18 cellular contexts compared by ENCODE assay signal in the genomic region with DNA sequence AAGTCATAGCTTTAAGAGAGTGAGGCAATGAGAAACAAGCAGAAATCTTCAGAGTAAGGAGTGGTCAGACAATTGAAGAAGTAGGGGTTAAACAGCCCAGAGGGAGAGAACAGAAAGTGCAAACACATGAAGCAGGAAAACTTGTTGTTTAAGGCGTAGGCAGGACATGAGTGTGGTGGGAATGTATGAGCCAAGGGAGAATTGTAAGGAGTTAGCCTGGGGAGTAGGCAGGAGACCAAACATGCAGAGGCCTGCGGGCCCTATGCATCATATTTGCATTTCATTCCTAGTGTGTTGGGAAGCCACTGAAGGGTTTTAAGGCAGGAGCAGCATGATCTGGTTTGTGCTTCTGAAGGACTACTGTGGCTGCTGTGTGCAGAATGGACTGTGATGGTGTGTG.
DNase-seq lines count a peak whose midpoint lies in the region; ATAC-seq and TF ChIP-seq lines count a peak whose summit lies in the region.
"Had no signal": no experiment of that assay in that cellular context is flagged by ENCODE, and none has a peak within 500 bp of the region (broad histone marks: within the 10 kb centered on the region; RNA-seq: fewer than 3 reads in every experiment).

No MANE protein-coding gene starts in this region.

- TF ChIP-seq CTCF in GM23338 (conservative IDR thresholded peaks at IDR 0.05; ENCODE audit: low read depth in 2 of 2) (no peak), RWPE1 (conservative IDR thresholded peaks at IDR 0.05; ENCODE audit: low read depth) (no peak), neural progenitor cell (IDR thresholded peaks at IDR 0.05) (no peak), foreskin fibroblast (IDR thresholded peaks at IDR 0.05; ENCODE audit: low read depth, low read length) (no peak)

- H3K4me3 Mint-ChIP-seq in GM23338 (no peak overlapping the region), neural progenitor cell (no peak overlapping the region)
- H3K4me3 Mint-ChIP-seq: CD8-positive, alpha-beta T cell; HFFc6 had no signal

- H2AFZ ChIP-seq in GM23338 (0 out of 2 replicates have a peak overlapping the region, but pooled peaks have one; percentile 56), neural progenitor cell (replicated peaks) (peak overlapping the region; percentile 5)

- H3K36me3 Mint-ChIP-seq in GM23338 (ENCODE audit: low read depth) (no peaks in the 10 kb centered on the region), neural progenitor cell (no peaks in the 10 kb centered on the region)
- H3K36me3 Mint-ChIP-seq: CD8-positive, alpha-beta T cell had no signal

- H4K20me1 ChIP-seq in GM23338 (replicated peaks; ENCODE audit: insufficient read depth) (no peaks in the 10 kb centered on the region), neural progenitor cell (ENCODE audit: low read depth) (no peaks in the 10 kb centered on the region)

- no peaks in the 10 kb centered on the region; the same call in 2 of the 3 replicates for H3K9me3 Mint-ChIP-seq in GM23338
- peaks cover 3% of the 10 kb centered on the region for H3K9me3 Mint-ChIP-seq in neural progenitor cell

- H3K27ac Mint-ChIP-seq in GM23338, result peak overlapping the region; percentile 47; the same call in 1 of the 2 replicates
- peak overlapping the region; percentile 0 for H3K27ac Mint-ChIP-seq in neural progenitor cell
- H3K27ac Mint-ChIP-seq: CD8-positive, alpha-beta T cell; HFFc6 had no signal

- H3K4me1 ChIP-seq in GM23338 (ENCODE audit: insufficient read depth) (no peaks in the 10 kb centered on the region), neural progenitor cell (no peaks in the 10 kb centered on the region)

- DNase-seq in GM23338 (ENCODE audit: low spot score) (peak; percentile 5), RWPE1 (ENCODE audit: low spot score) (peak; percentile 23), neural progenitor cell (ENCODE audit: low spot score) (no peak), MG63 (no peak), NOMO-1 (lab: John Stamatoyannopoulos, UW; ENCODE audit: unreplicated experiment in 2 of 2) (no peak), foreskin fibroblast (no peak), HuH-7 (ENCODE audit: low spot score) (no peak)
- DNase-seq: CD8-positive, alpha-beta T cell; DND-41; HFFc6; NCI-H1417 treated with DMSO at 0.1 percent for 48 hours; NCI-H2029 treated with DMSO at 0.1 percent for 48 hours; NCI-H524 treated with DMSO at 0.1 percent for 48 hours; Right ventricle myocardium superior; SK-N-SH had no signal

- H3K79me2 ChIP-seq in GM23338 (replicated peaks; ENCODE audit: insufficient read depth), result no peaks in the 10 kb centered on the region
- no peaks in the 10 kb centered on the region for H3K79me2 ChIP-seq in neural progenitor cell (ENCODE audit: low read depth)

- no peaks in the 10 kb centered on the region for H3K27me3 ChIP-seq in GM23338 (ENCODE audit: insufficient read depth)
- H3K27me3 ChIP-seq in neural progenitor cell, result no peaks in the 10 kb centered on the region
- no peaks in the 10 kb centered on the region for H3K27me3 ChIP-seq in MG63

- H3F3A ChIP-seq in GM23338 (replicated peaks; ENCODE audit: low read depth) (no peaks in the 10 kb centered on the region), neural progenitor cell (ENCODE audit: low read depth) (no peaks in the 10 kb centered on the region)

- H3K4me1 Mint-ChIP-seq in GM23338 (peaks cover 3% of the 10 kb centered on the region), neural progenitor cell (peaks cover 17% of the 10 kb centered on the region)

- ATAC-seq in GM23338 (peak; percentile 28; the same call in 1 of the 3 replicates), esophagus mucosa (peak; percentile 99)
- ATAC-seq: CD8-positive, alpha-beta T cell had no signal

- CTCF ChIA-PET in RWPE1 (lab: Yijun Ruan, JAX), result no interaction called here

- no peaks in the 10 kb centered on the region for H3K27me3 Mint-ChIP-seq in GM23338 (ENCODE audit: insufficient read depth, low read depth, poor library complexity)
- H3K27me3 Mint-ChIP-seq in neural progenitor cell (ENCODE audit: insufficient read depth, low read depth), result no peaks in the 10 kb centered on the region

- H3K9me3 ChIP-seq in neural progenitor cell (ENCODE audit: low read depth) (no peaks in the 10 kb centered on the region), MG63 (no peaks in the 10 kb centered on the region)
- H3K9me3 ChIP-seq: SK-N-SH had no signal

- no peak overlapping the region for H3K4me3 ChIP-seq in GM23338
- H3K4me3 ChIP-seq in neural progenitor cell, result no peak overlapping the region
- no peak overlapping the region for H3K4me3 ChIP-seq in MG63
- no peak overlapping the region for H3K4me3 ChIP-seq in foreskin fibroblast (ENCODE audit: low read depth in 1 of 2, low read length in 2 of 2)

- no peaks in the 10 kb centered on the region for H3K9me2 ChIP-seq in GM23338 (ENCODE audit: insufficient read depth)
- H3K9me2 ChIP-seq: SK-N-SH had no signal

- H3K9ac ChIP-seq in neural progenitor cell, result no peak overlapping the region
- H3K9ac ChIP-seq: KMS-11, SK-N-SH had no signal

- no peak overlapping the region for H3K4me2 ChIP-seq in GM23338
- no peak overlapping the region for H3K4me2 ChIP-seq in neural progenitor cell
- H3K4me2 ChIP-seq: KMS-11, SK-N-SH had no signal

- H3K27ac ChIP-seq in GM23338 (ENCODE audit: low read depth) (no peak overlapping the region), RWPE1 (no peak overlapping the region), neural progenitor cell (no peak overlapping the region)
- H3K27ac ChIP-seq: HL-60, KMS-11 had no signal

- H3K36me3 ChIP-seq in GM23338 (ENCODE audit: insufficient read depth) (no peaks in the 10 kb centered on the region), neural progenitor cell (no peaks in the 10 kb centered on the region), MG63 (no peaks in the 10 kb centered on the region)

- POLR2A ChIA-PET in RWPE1 (lab: Yijun Ruan, JAX; ENCODE audit: low non-redundant PET), result no interaction called here

TF ChIP-seq in GM23338, 12 proteins besides CTCF, POLR2A, EP300 and RAD21:
- TF ChIP-seq ZNF331 (CRISPR knock-in tag; IDR thresholded peaks at IDR 0.05; ENCODE audit: low read depth) (no peak), CREB1 (CRISPR knock-in tag; IDR thresholded peaks at IDR 0.05; ENCODE audit: low read depth) (no peak), ZNF114 (CRISPR knock-in tag; IDR thresholded peaks at IDR 0.05) (no peak)

Comparison
In these comparisons a context has a peak if more than half of its experiments do, and no peak if none do; other contexts are left out.
1. DNase-seq: peak in GM23338 (single experiment) and RWPE1 (single experiment); none in neural progenitor cell (single experiment), MG63 (single experiment), NOMO-1 (0 of 2), foreskin fibroblast (0 of 2) and HuH-7 (single experiment).